ENCODE assay signal across 1 cellular context in genomic region chr12:54368709-54369596, GRCh38.
TF ChIP-seq lines count a peak whose summit lies in the region.

No MANE protein-coding gene starts in this region.

TF ChIP-seq in K562, 482 proteins besides CTCF, POLR2A, EP300 and RAD21 (continued from another document and continues in another):
- TF ChIP-seq ARID4B (CRISPR knock-in tag; IDR thresholded peaks at IDR 0.05): peak; percentile 64; the same call in 1 of the 2 replicates
- 0 out of 2 replicates have a peak, but pooled peaks have one; percentile 36 for TF ChIP-seq THRB (CRISPR knock-in tag; conservative IDR thresholded peaks at IDR 0.05)
- TF ChIP-seq ZNF444 (CRISPR knock-in tag; IDR thresholded peaks at IDR 0.05): peak; percentile 92
- TF ChIP-seq ATF6 (CRISPR knock-in tag; IDR thresholded peaks at IDR 0.05): no peak
- TF ChIP-seq NCOA2 (IDR thresholded peaks at IDR 0.05; ENCODE audit: partially characterized antibody in 2 of 2): no peak
- TF ChIP-seq RBM25 (IDR thresholded peaks at IDR 0.05; ENCODE audit: low read depth, low read length, severe bottlenecking): no peak
- TF ChIP-seq CHD7 (IDR thresholded peaks at IDR 0.05; ENCODE audit: low read depth, low read length): no peak
- TF ChIP-seq POLR2AphosphoS2 (IDR thresholded peaks at IDR 0.05; ENCODE audit: low read length): peak; percentile 93
- no peak for TF ChIP-seq PRPF4 (IDR thresholded peaks at IDR 0.05; ENCODE audit: insufficient read depth, low read depth, low read length, poor library complexity, severe bottlenecking)
- TF ChIP-seq CTCFL (IDR thresholded peaks at IDR 0.05; ENCODE audit: borderline replicate concordance, insufficient read depth, low read depth, low read length, poor library complexity, severe bottlenecking): peak; percentile 77
- TF ChIP-seq POLR2AphosphoS5 (IDR thresholded peaks at IDR 0.05; ENCODE audit: control insufficient read depth, insufficient read depth, low read depth, low read length): peak; percentile 56
- TF ChIP-seq EGR1 (conservative IDR thresholded peaks at IDR 0.05): peak; percentile 97
- TF ChIP-seq LEF1 (IDR thresholded peaks at IDR 0.05): 0 out of 2 replicates have a peak, but pooled peaks have one; percentile 39
- no peak for TF ChIP-seq RBBP5 (IDR thresholded peaks at IDR 0.05; ENCODE audit: borderline replicate concordance, insufficient read depth, low read length, poor library complexity, severe bottlenecking)
- no peak for TF ChIP-seq ZBED1 (IDR thresholded peaks at IDR 0.05)
- peak in 1 of 2 experiments; percentile 82; a peak in 2 of 4 replicates for TF ChIP-seq HDAC1 (IDR thresholded peaks at IDR 0.05)
- TF ChIP-seq FOXM1 (IDR thresholded peaks at IDR 0.05; ENCODE audit: low read depth): 0 out of 2 replicates have a peak, but pooled peaks have one; percentile 18
- no peak for TF ChIP-seq FOXM1 (CRISPR knock-in tag; IDR thresholded peaks at IDR 0.05; ENCODE audit: low read depth)
- no peak for TF ChIP-seq MTA2 (IDR thresholded peaks at IDR 0.05; ENCODE audit: low read depth)
- 0 out of 2 replicates have a peak, but pooled peaks have one; percentile 26 for TF ChIP-seq ZBTB9 (CRISPR knock-in tag; IDR thresholded peaks at IDR 0.05)
- no peak for TF ChIP-seq NFATC3 (IDR thresholded peaks at IDR 0.05)
- TF ChIP-seq JUN (IDR thresholded peaks at IDR 0.05; ENCODE audit: borderline replicate concordance, low read depth, low read length): 0 out of 2 replicates have a peak, but pooled peaks have one; percentile 5
- TF ChIP-seq JUN (CRISPR knock-in tag; IDR thresholded peaks at IDR 0.05; ENCODE audit: borderline replicate concordance): no peak
- TF ChIP-seq ID3 (CRISPR knock-in tag; IDR thresholded peaks at IDR 0.05): no peak
- TF ChIP-seq ID3 (tag; IDR thresholded peaks at IDR 0.05): no peak
- no peak for TF ChIP-seq ATF1 (CRISPR knock-in tag; IDR thresholded peaks at IDR 0.05)
- 0 out of 2 replicates have a peak, but pooled peaks have one; percentile 23 for TF ChIP-seq ATF1 (tag; IDR thresholded peaks at IDR 0.05)
